In the genomic region with DNA sequence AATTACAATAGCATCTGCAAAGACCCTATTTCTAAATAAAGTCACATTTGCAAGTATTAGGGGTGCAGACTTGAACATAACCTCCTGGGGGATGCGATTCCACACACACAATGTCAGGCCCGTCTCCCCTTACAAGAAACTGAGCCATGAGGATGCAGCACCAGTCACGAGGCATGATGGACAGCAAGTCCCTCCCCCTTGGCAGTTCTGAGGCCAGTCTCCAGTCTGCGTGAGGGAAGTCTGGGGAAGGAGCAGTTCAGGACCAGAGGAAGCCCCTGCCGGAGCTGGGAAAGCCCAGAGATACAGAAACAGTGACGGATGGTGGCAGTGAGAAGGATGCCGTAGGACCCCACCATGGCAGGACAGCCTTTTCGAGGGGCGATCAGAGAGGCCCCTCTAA, we compare ENCODE assay signal across 20 cellular contexts. TPM values are rescaled to one million over a fixed set of nuclear protein-coding genes. Genes with fewer than 3 reads are reported as not detected.
"Had no signal": no experiment of that assay in that cellular context is flagged by ENCODE, and none has a peak within 500 bp of the region (broad histone marks: within the 10 kb centered on the region; RNA-seq: fewer than 3 reads in every experiment).

No MANE protein-coding gene starts in this region.

- H3K9me3 ChIP-seq: colonic mucosa, gastrocnemius medialis, left lung, right lobe of liver, vagina had no signal

- H3K36me3 Mint-ChIP-seq: brain had no signal

- H3K9me3 Mint-ChIP-seq: activated CD4-positive, alpha-beta T cell treated with anti-CD3 and anti-CD28 coated beads, Interleukin-2, amount 10 ng/mL, durations not matched to agents 24 days and 14 days; activated CD8-positive, alpha-beta T cell treated with anti-CD3 and anti-CD28 coated beads for 36 hours; activated naive CD4-positive, alpha-beta T cell treated with anti-CD3 and anti-CD28 coated beads for 36 hours; activated naive CD8-positive, alpha-beta T cell treated with anti-CD3 and anti-CD28 coated beads, Interleukin-2, amount 50 U/mL, for 24 hours; activated T-helper 17 cell treated with anti-CD3 and anti-CD28 coated beads, Interleukin-2, amount 50 U/mL, for 72 hours; stimulated activated naive CD8-positive, alpha-beta T cell treated with anti-CD3 and anti-CD28 coated beads, Interleukin-15, Interleukin-2, amounts not matched to agents 100 ng/mL and 50 ng/mL, for 24 hours had no signal

- H3K4me3 Mint-ChIP-seq: activated CD4-positive, alpha-beta T cell treated with anti-CD3 and anti-CD28 coated beads, Interleukin-2, amount 10 ng/mL, durations not matched to agents 24 days and 14 days; activated CD8-positive, alpha-beta T cell treated with anti-CD3 and anti-CD28 coated beads for 36 hours; activated naive CD4-positive, alpha-beta T cell treated with anti-CD3 and anti-CD28 coated beads for 36 hours; activated naive CD8-positive, alpha-beta T cell treated with anti-CD3 and anti-CD28 coated beads, Interleukin-2, amount 50 U/mL, for 24 hours; activated T-helper 17 cell treated with anti-CD3 and anti-CD28 coated beads, Interleukin-2, amount 50 U/mL, for 72 hours; brain; stimulated activated naive CD8-positive, alpha-beta T cell treated with anti-CD3 and anti-CD28 coated beads, Interleukin-15, Interleukin-2, amounts not matched to agents 100 ng/mL and 50 ng/mL, for 24 hours had no signal

- H3K4me3 ChIP-seq: colonic mucosa, gastrocnemius medialis, left lung, right lobe of liver, vagina had no signal

- H3K36me3 ChIP-seq: colonic mucosa, gastrocnemius medialis, left lung, right lobe of liver, vagina had no signal

- H3K27ac ChIP-seq: colonic mucosa, gastrocnemius medialis, left lung, right lobe of liver, vagina had no signal

- DNase-seq: activated CD4-positive, alpha-beta T cell treated with anti-CD3 and anti-CD28 coated beads, Interleukin-2, amount 10 ng/mL, durations not matched to agents 24 days and 14 days; activated CD8-positive, alpha-beta T cell treated with anti-CD3 and anti-CD28 coated beads for 36 hours; activated naive CD4-positive, alpha-beta T cell treated with anti-CD3 and anti-CD28 coated beads for 36 hours; activated naive CD8-positive, alpha-beta T cell treated with anti-CD3 and anti-CD28 coated beads, Interleukin-2, amount 50 U/mL, for 24 hours; activated T-cell treated with anti-CD3 and anti-CD28 coated beads, Interleukin-2, amount 50 U/mL, for 1 hour; central memory CD4-positive, alpha-beta T cell; colonic mucosa; gastrocnemius medialis; right lobe of liver; small intestine; stimulated activated CD4-positive, alpha-beta T cell treated with anti-CD3 and anti-CD28 coated beads, Interleukin-15, amount 100 ng/mL, for 24 hours; stimulated activated CD4-positive, alpha-beta T cell treated with anti-CD3 and anti-CD28 coated beads, Interleukin-2, amount 100 ng/mL, for 48 hours; T1000; trophoblast cell had no signal

- H3K27me3 Mint-ChIP-seq: activated CD4-positive, alpha-beta T cell treated with anti-CD3 and anti-CD28 coated beads, Interleukin-2, amount 10 ng/mL, durations not matched to agents 24 days and 14 days; activated CD8-positive, alpha-beta T cell treated with anti-CD3 and anti-CD28 coated beads for 36 hours; activated naive CD8-positive, alpha-beta T cell treated with anti-CD3 and anti-CD28 coated beads, Interleukin-2, amount 50 U/mL, for 24 hours; activated T-helper 17 cell treated with anti-CD3 and anti-CD28 coated beads, Interleukin-2, amount 50 U/mL, for 72 hours; brain; stimulated activated naive CD8-positive, alpha-beta T cell treated with anti-CD3 and anti-CD28 coated beads, Interleukin-15, Interleukin-2, amounts not matched to agents 100 ng/mL and 50 ng/mL, for 24 hours had no signal

- H3K27me3 ChIP-seq: colonic mucosa, gastrocnemius medialis, left lung, right lobe of liver, vagina had no signal

- H3K4me1 ChIP-seq: colonic mucosa, gastrocnemius medialis, left lung, right lobe of liver, vagina had no signal

- H3K4me1 Mint-ChIP-seq: activated CD4-positive, alpha-beta T cell treated with anti-CD3 and anti-CD28 coated beads, Interleukin-2, amount 10 ng/mL, durations not matched to agents 24 days and 14 days; activated naive CD8-positive, alpha-beta T cell treated with anti-CD3 and anti-CD28 coated beads, Interleukin-2, amount 50 U/mL, for 24 hours; activated T-helper 17 cell treated with anti-CD3 and anti-CD28 coated beads, Interleukin-2, amount 50 U/mL, for 72 hours had no signal

- ATAC-seq: activated CD8-positive, alpha-beta T cell treated with anti-CD3 and anti-CD28 coated beads for 36 hours; activated naive CD8-positive, alpha-beta T cell treated with anti-CD3 and anti-CD28 coated beads, Interleukin-2, amount 50 U/mL, for 24 hours; activated T-helper 17 cell treated with anti-CD3 and anti-CD28 coated beads, Interleukin-2, amount 50 U/mL, for 72 hours; gastrocnemius medialis; left lung had no signal

- H3K27ac Mint-ChIP-seq: activated CD4-positive, alpha-beta T cell treated with anti-CD3 and anti-CD28 coated beads, Interleukin-2, amount 10 ng/mL, durations not matched to agents 24 days and 14 days; activated CD8-positive, alpha-beta T cell treated with anti-CD3 and anti-CD28 coated beads for 36 hours; activated naive CD4-positive, alpha-beta T cell treated with anti-CD3 and anti-CD28 coated beads for 36 hours; activated naive CD8-positive, alpha-beta T cell treated with anti-CD3 and anti-CD28 coated beads, Interleukin-2, amount 50 U/mL, for 24 hours; activated T-helper 17 cell treated with anti-CD3 and anti-CD28 coated beads, Interleukin-2, amount 50 U/mL, for 72 hours; stimulated activated naive CD8-positive, alpha-beta T cell treated with anti-CD3 and anti-CD28 coated beads, Interleukin-15, Interleukin-2, amounts not matched to agents 100 ng/mL and 50 ng/mL, for 24 hours had no signal

RNA-seq across cellular contexts. Expression of a gene that starts 9.4 kb away (rescaled TPM):
- polyA plus RNA-seq: neural cell had no signal
